16 cellular contexts compared by ENCODE assay signal in genomic region chr3:191358929-191359328, GRCh38. TPM values are rescaled to one million over a fixed set of nuclear protein-coding genes. Genes with fewer than 3 reads are reported as not detected.
DNase-seq lines count a peak whose midpoint lies in the region; ATAC-seq and TF ChIP-seq lines count a peak whose summit lies in the region.
"Had no signal": no experiment of that assay in that cellular context is flagged by ENCODE, and none has a peak within 500 bp of the region (broad histone marks: within the 10 kb centered on the region; RNA-seq: fewer than 3 reads in every experiment).

No MANE protein-coding gene starts in this region.

- H3K36me3 ChIP-seq in esophagus muscularis mucosa: peaks cover 3 to 63% (median 39%) of the 10 kb centered on the region in 4 donors

- no peaks in the 10 kb centered on the region for H3K9me3 ChIP-seq in esophagus muscularis mucosa
- H3K9me3 ChIP-seq: BLaER1 treated with 17β-estradiol and CSF1 and Interleukin-3, amounts not matched to agents 10 nM and 100 nM; psoas muscle; SJCRH30 had no signal

- no peak for TF ChIP-seq POLR2A in esophagus muscularis mucosa (IDR thresholded peaks at IDR 0.05; ENCODE audit: low read depth)
- no peak for TF ChIP-seq POLR2A in lower leg skin (IDR thresholded peaks at IDR 0.05)

- intact Hi-C loops in esophagus muscularis mucosa (cut with DNase I) (no loop called here), lower leg skin (cut with DNase I; ENCODE audit: low total_unique reads) (no loop called here)

- H3K27ac ChIP-seq in esophagus muscularis mucosa (replicated peaks in 1 of 4): peak overlapping the region; percentile 24 to 76 (median 69)
- H3K27ac ChIP-seq: BLaER1 treated with 17β-estradiol and CSF1 and Interleukin-3, amounts not matched to agents 10 nM and 100 nM; cardiac muscle cell; psoas muscle; SJCRH30; WERI-Rb-1 had no signal

- peaks cover 30 to 70% (median 64%) of the 10 kb centered on the region in 4 donors for H3K4me1 ChIP-seq in esophagus muscularis mucosa
- H3K4me1 ChIP-seq: SJCRH30 had no signal

- no peak overlapping the region for H3K4me3 ChIP-seq in esophagus muscularis mucosa
- H3K4me3 ChIP-seq in lower leg skin (ENCODE audit: low read depth, poor library complexity, severe bottlenecking): no peak overlapping the region
- H3K4me3 ChIP-seq: BLaER1 treated with 17β-estradiol and CSF1 and Interleukin-3, amounts not matched to agents 10 nM and 100 nM; cardiac muscle cell; psoas muscle; SJCRH30 had no signal

- no peak for TF ChIP-seq EP300 in esophagus muscularis mucosa (IDR thresholded peaks at IDR 0.05)

- H3K27me3 ChIP-seq in esophagus muscularis mucosa: no peaks in the 10 kb centered on the region
- H3K27me3 ChIP-seq: BLaER1 treated with 17β-estradiol and CSF1 and Interleukin-3, amounts not matched to agents 10 nM and 100 nM; cardiac muscle cell; SJCRH30 had no signal

- TF ChIP-seq CTCF in esophagus muscularis mucosa (IDR thresholded peaks at IDR 0.05) (no peak), lower leg skin (IDR thresholded peaks at IDR 0.05) (no peak)

- 66% methylated on average over 2 of the region's 2 CpGs for WGBS in esophagus muscularis mucosa
- WGBS in lower leg skin, 2 donors: 42 to 65% methylated on average over 2 of the region's 2 CpGs

- DNase-seq in esophagus muscularis mucosa (ENCODE audit: extremely low spot score) (no peak), SKM-1 treated with dmso at 0.1 percent for 144 hours (lab: John Stamatoyannopoulos, UW; ENCODE audit: unreplicated experiment) (no peak), lower leg skin (ENCODE audit: low spot score in 2 of 2) (no peak), C1 segment of cervical spinal cord (lab: John Stamatoyannopoulos, UW) (no peak)
- DNase-seq in effector CD8-positive, alpha-beta T cell (lab: John Stamatoyannopoulos, UW): no peak
- DNase-seq: activated T-cell treated with anti-CD3 and anti-CD28 coated beads, Interleukin-2, amount 50 U/mL, for 4 hours; erythroblast; NCI-H1092; psoas muscle; SJCRH30; WERI-Rb-1 had no signal

- ATAC-seq in GM18508 (IDR thresholded peaks at IDR 0.05; ENCODE audit: insufficient read depth, unreplicated experiment) (peak; percentile 30), GM21619 (IDR thresholded peaks at IDR 0.05; ENCODE audit: unreplicated experiment) (peak; percentile 29), HG03571 (IDR thresholded peaks at IDR 0.05; ENCODE audit: unreplicated experiment) (peak; percentile 33)
- ATAC-seq: psoas muscle had no signal

RNA-seq across cellular contexts. Expression of gene UTS2B, which starts 28.6 kb away (rescaled TPM):
- total RNA-seq in esophagus muscularis mucosa: 1 to 10 TPM in 1 of 4 donors, under 1 TPM in 1, not detected in 2; 0.65 to 1.2 TPM
- not detected for total RNA-seq in lower leg skin
- total RNA-seq: activated T-cell treated with anti-CD3 and anti-CD28 coated beads, Interleukin-2, amount 50 U/mL, for 4 hours; cardiac muscle cell; SJCRH30 had no signal

RNA-seq across cellular contexts. Expression of gene CCDC50, which starts 29.7 kb away (rescaled TPM):
- total RNA-seq in esophagus muscularis mucosa: 100 to 1,000 TPM; 141 to 192 (median 165) TPM
- 10 to 100 TPM; 27.8 to 58.7 (median 34.5) TPM for total RNA-seq in lower leg skin
